17 cellular contexts compared by ENCODE assay signal in the genomic region with DNA sequence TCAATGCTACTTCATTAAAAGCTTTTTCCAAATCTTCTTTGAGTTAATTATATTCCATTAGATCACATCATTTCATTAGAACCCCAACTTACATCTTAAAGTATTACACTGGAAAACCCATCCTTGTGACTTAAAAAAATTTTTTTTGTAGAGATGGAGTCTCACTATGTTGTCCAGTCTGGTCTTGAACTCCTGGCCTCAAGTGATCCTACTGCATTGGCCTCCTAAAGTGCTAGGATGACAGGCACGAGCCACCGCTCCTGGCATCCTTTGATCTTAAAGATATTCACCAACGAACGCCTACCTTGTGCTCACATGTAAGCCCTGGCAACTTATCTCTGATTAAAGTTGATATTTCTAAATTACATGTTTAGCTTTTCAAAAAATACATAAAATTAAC. TPM values are rescaled to one million over a fixed set of nuclear protein-coding genes. Genes with fewer than 3 reads are reported as not detected.
DNase-seq lines count a peak whose midpoint lies in the region; ATAC-seq and TF ChIP-seq lines count a peak whose summit lies in the region.
"Had no signal": no experiment of that assay in that cellular context is flagged by ENCODE, and none has a peak within 500 bp of the region (broad histone marks: within the 10 kb centered on the region; RNA-seq: fewer than 3 reads in every experiment).

No MANE protein-coding gene starts in this region.

- H3K27me3 ChIP-seq in IMR-90 (ENCODE audit: control insufficient read depth, insufficient read depth, low read length) (no peaks in the 10 kb centered on the region), hepatocyte (no peaks in the 10 kb centered on the region), smooth muscle cell (ENCODE audit: low read depth) (no peaks in the 10 kb centered on the region)
- H3K27me3 ChIP-seq: BE2C had no signal

- no peak overlapping the region for H4K5ac ChIP-seq in IMR-90 (ENCODE audit: low read depth, low read length)

- DNase-seq in IMR-90: no peak
- DNase-seq in WTC11 (ENCODE audit: low spot score): no peak
- DNase-seq in hepatocyte (ENCODE audit: low spot score): no peak
- no peak for DNase-seq in smooth muscle cell (lab: John Stamatoyannopoulos, UW; ENCODE audit: unreplicated experiment)
- no peak for DNase-seq in NCI-H1694 (lab: John Stamatoyannopoulos, UW)
- DNase-seq: BE2C; Caco-2; CD8-positive, alpha-beta T cell; DND-41; GDM1; GM23248; KBM-7 had no signal

- H3K27ac ChIP-seq in IMR-90 (ENCODE audit: insufficient read depth, low read length) (no peak overlapping the region), hepatocyte (no peak overlapping the region), smooth muscle cell (ENCODE audit: low read depth) (peak overlapping the region; percentile 69)
- H3K27ac ChIP-seq: A549, C4-2B, GM23248 had no signal

- H3K9ac ChIP-seq in IMR-90 (ENCODE audit: low read depth, low read length): no peak overlapping the region
- H3K9ac ChIP-seq in smooth muscle cell (ENCODE audit: low read depth): no peak overlapping the region
- H3K9ac ChIP-seq: GM23248 had no signal

- WGBS in IMR-90 (ENCODE audit: extremely low coverage in 2 of 2, insufficient read length in 1 of 2), 2 experiments: 100% methylated on average over 2 of the region's 4 CpGs; no CpG with 5 or more reads in 1 of the 2 experiments
- WGBS in hepatocyte (ENCODE audit: low lambda C conversion rate, missing lambda C conversion rate): 93% methylated on average over 4 of the region's 4 CpGs
- 88% methylated on average over 4 of the region's 4 CpGs for WGBS in smooth muscle cell (ENCODE audit: low lambda C conversion rate)

- peaks cover 37% of the 10 kb centered on the region for H3K4me1 Mint-ChIP-seq in WTC11

- intact Hi-C loops in IMR-90 (cut with micrococcal nuclease): loop anchor here (5.0 kb wide), 1 partner anchor 87 kb away; no protein-coding TSS in a partner anchor

- H3K4me1 ChIP-seq in IMR-90 (ENCODE audit: control insufficient read depth, insufficient read depth, low read length): peaks cover 4% of the 10 kb centered on the region
- H3K4me1 ChIP-seq in hepatocyte (ENCODE audit: insufficient read depth): peaks cover 42% of the 10 kb centered on the region
- H3K4me1 ChIP-seq in smooth muscle cell (ENCODE audit: low read depth): peaks cover 38% of the 10 kb centered on the region

- H4K20me1 ChIP-seq in IMR-90 (ENCODE audit: insufficient read depth, low read length) (peaks cover 89% of the 10 kb centered on the region), hepatocyte (ENCODE audit: insufficient read depth, poor library complexity, severe bottlenecking) (peaks cover 95% of the 10 kb centered on the region), smooth muscle cell (ENCODE audit: low read depth) (peaks cover 96% of the 10 kb centered on the region)

- H3K27ac Mint-ChIP-seq in WTC11: no peak overlapping the region
- H3K27ac Mint-ChIP-seq: CD8-positive, alpha-beta T cell had no signal

- no peak overlapping the region for H2AK9ac ChIP-seq in IMR-90 (replicated peaks; ENCODE audit: low read depth, low read length, poor library complexity)

- no peak overlapping the region for H3K4ac ChIP-seq in IMR-90 (ENCODE audit: low read depth, low read length)

- no peak overlapping the region for H2BK5ac ChIP-seq in IMR-90 (ENCODE audit: low read depth, low read length, poor library complexity, severe bottlenecking)

- H3K9me1 ChIP-seq in IMR-90 (ENCODE audit: insufficient read depth, low read length): peaks cover 10% of the 10 kb centered on the region

- H3K4me3 ChIP-seq in IMR-90 (ENCODE audit: insufficient read depth, low read depth, low read length): no peak overlapping the region
- H3K4me3 ChIP-seq in hepatocyte: no peak overlapping the region
- no peak overlapping the region for H3K4me3 ChIP-seq in smooth muscle cell
- H3K4me3 ChIP-seq: A549, GM23248 had no signal

- no peak overlapping the region for H2AK5ac ChIP-seq in IMR-90 (ENCODE audit: low read depth, low read length)

- CTCF ChIA-PET in IMR-90 (lab: Yijun Ruan, JAX) (no interaction called here), WTC11 (lab: Charles Lee) (interaction anchor here (0.6 to 1.3 kb wide), 3 partner anchors 29 to 367 kb away, joined by 3 to 4 read pairs (median 3); no protein-coding TSS in a partner anchor)

- no peak overlapping the region for H3K56ac ChIP-seq in IMR-90 (ENCODE audit: extremely low read depth, insufficient read depth, low read length)

- H2BK15ac ChIP-seq in IMR-90 (ENCODE audit: low read depth, low read length): no peak overlapping the region

- TF ChIP-seq POLR2A in IMR-90 (IDR thresholded peaks at IDR 0.05; ENCODE audit: low read depth, low read length): no peak

- H3K79me2 ChIP-seq in hepatocyte: peaks cover 96% of the 10 kb centered on the region
- peaks cover 97% of the 10 kb centered on the region for H3K79me2 ChIP-seq in smooth muscle cell (ENCODE audit: low read depth)

- H3K18ac ChIP-seq in IMR-90 (ENCODE audit: low read depth, low read length): no peak overlapping the region

- H3K36me3 Mint-ChIP-seq in WTC11: peaks cover 14% of the 10 kb centered on the region

- no peak for ATAC-seq in IMR-90 (ENCODE audit: low read depth)
- no peak for ATAC-seq in WTC11
- ATAC-seq in GM19452 (IDR thresholded peaks at IDR 0.05; ENCODE audit: unreplicated experiment): no peak
- ATAC-seq in HG03139 (IDR thresholded peaks at IDR 0.05; ENCODE audit: unreplicated experiment): no peak
- ATAC-seq: A549; CD8-positive, alpha-beta T cell; HCT116 had no signal

- H2BK120ac ChIP-seq in IMR-90 (ENCODE audit: low read depth, low read length): no peak overlapping the region

- peaks cover 15% of the 10 kb centered on the region for H3K36me3 ChIP-seq in IMR-90 (ENCODE audit: control insufficient read depth, insufficient read depth, low read length)
- no peaks in the 10 kb centered on the region for H3K36me3 ChIP-seq in hepatocyte (replicated peaks; ENCODE audit: insufficient read depth, low read depth)
- no peaks in the 10 kb centered on the region for H3K36me3 ChIP-seq in smooth muscle cell (ENCODE audit: low read depth)

- no peak overlapping the region for H3K23ac ChIP-seq in IMR-90 (ENCODE audit: low read depth, low read length)

- POLR2A ChIA-PET in IMR-90 (lab: Charles Lee; ENCODE audit: unreplicated experiment) (no interaction called here), WTC11 (lab: Charles Lee) (interaction anchor here (1.2 kb wide), 1 partner anchor 10 kb away, joined by 3 read pairs; no protein-coding TSS in a partner anchor)

- H2AFZ ChIP-seq in IMR-90 (replicated peaks; ENCODE audit: low read length, poor library complexity): no peak overlapping the region
- H2AFZ ChIP-seq in hepatocyte: no peak overlapping the region
- H2AFZ ChIP-seq in smooth muscle cell (ENCODE audit: low read depth): no peak overlapping the region
- H2AFZ ChIP-seq: GM23248 had no signal

- H3K27me3 Mint-ChIP-seq in WTC11 (ENCODE audit: low read depth): no peaks in the 10 kb centered on the region

- TF ChIP-seq CTCF in IMR-90 (conservative IDR thresholded peaks at IDR 0.05; ENCODE audit: low read depth, low read length) (no peak), WTC11 (IDR thresholded peaks at IDR 0.05) (no peak), hepatocyte (IDR thresholded peaks at IDR 0.05; ENCODE audit: poor library complexity) (no peak), smooth muscle cell (IDR thresholded peaks at IDR 0.05; ENCODE audit: borderline replicate concordance, insufficient read depth, poor library complexity, severe bottlenecking) (no peak)

- no peak overlapping the region for H2BK20ac ChIP-seq in IMR-90 (ENCODE audit: low read depth, low read length)

- BruUV-seq in IMR-90 (replicated peaks; lab: Mats Ljungman, UMichigan): no TSS peak

- H4K91ac ChIP-seq in IMR-90 (ENCODE audit: insufficient read depth, low read depth, low read length): no peak overlapping the region

- no peak for TF ChIP-seq RAD21 in IMR-90 (IDR thresholded peaks at IDR 0.05; ENCODE audit: low read length)

- no peaks in the 10 kb centered on the region for H3K9me2 ChIP-seq in hepatocyte (replicated peaks; ENCODE audit: insufficient read depth)

- no peaks in the 10 kb centered on the region for H3K9me3 Mint-ChIP-seq in WTC11
- H3K9me3 Mint-ChIP-seq: CD8-positive, alpha-beta T cell had no signal

- no peak overlapping the region for H3K4me3 Mint-ChIP-seq in WTC11
- H3K4me3 Mint-ChIP-seq: CD8-positive, alpha-beta T cell had no signal

- H3K14ac ChIP-seq in IMR-90 (replicated peaks; ENCODE audit: low read depth, low read length): no peak overlapping the region

- peaks cover 10 to 81% of the 10 kb centered on the region in 2 experiments; a peak in 3 of 4 replicates for H3K79me1 ChIP-seq in IMR-90 (ENCODE audit: low read depth in 1 of 2, low read length in 2 of 2)

- H3K9me3 ChIP-seq in IMR-90 (ENCODE audit: control insufficient read depth, insufficient read depth, low read length): no peaks in the 10 kb centered on the region
- no peaks in the 10 kb centered on the region for H3K9me3 ChIP-seq in hepatocyte (ENCODE audit: low read depth)
- no peaks in the 10 kb centered on the region for H3K9me3 ChIP-seq in smooth muscle cell (replicated peaks; ENCODE audit: low read depth)
- H3K9me3 ChIP-seq: A549, BE2C, Caco-2 had no signal

- in situ Hi-C loops in IMR-90 (cut with MboI; ENCODE audit: low sequenced_read_pairs): no loop called here

- H3F3A ChIP-seq in smooth muscle cell (ENCODE audit: low read depth): peaks cover 3% of the 10 kb centered on the region

- dilution Hi-C loops in IMR-90 (cut with HindIII; ENCODE audit: low sequenced_read_pairs, unreplicated experiment): no loop called here

- H3K4me2 ChIP-seq in IMR-90 (ENCODE audit: low read depth, low read length) (peak overlapping the region; percentile 16; the same call in 1 of the 2 replicates), hepatocyte (peak overlapping the region; percentile 25), smooth muscle cell (no peak overlapping the region)
- H3K4me2 ChIP-seq: A549 had no signal

- H4K8ac ChIP-seq in IMR-90 (ENCODE audit: low read depth in 2 of 2, low read length in 2 of 2): no peak overlapping the region

RNA-seq across cellular contexts. Expression of a gene that starts 6.7 kb away (rescaled TPM):
- total RNA-seq in IMR-90 (2012; rRNA removed): 97.7 and 221 TPM in 2 replicates
- 378 and 401 TPM in 2 replicates for polyA plus RNA-seq in IMR-90 (2012; rRNA removed)
- 100 and 185 TPM in 2 replicates for polyA plus RNA-seq in IMR-90 (2012; cell fraction: cytosol; rRNA removed)
- polyA plus RNA-seq in IMR-90 (2012; cell fraction: nucleus; rRNA removed; ENCODE audit: low replicate concordance): 33.9 and 158 TPM in 2 replicates
- total RNA-seq in WTC11 (2021): 163 to 166 TPM (median 165 TPM) in 3 replicates
- total RNA-seq in hepatocyte: 255 and 338 TPM in 2 replicates
- polyA plus RNA-seq in hepatocyte: 455 and 484 TPM in 2 replicates
- total RNA-seq in smooth muscle cell: 423 and 431 TPM in 2 replicates
- 466 and 476 TPM in 2 replicates for polyA plus RNA-seq in smooth muscle cell

RNA-seq across cellular contexts. Expression of a gene that starts 32.3 kb away (rescaled TPM):
- 0.90 and 1.1 TPM in 2 replicates for total RNA-seq in IMR-90 (2012; rRNA removed)
- 2.2 and 3.0 TPM in 2 replicates for polyA plus RNA-seq in IMR-90 (2012; rRNA removed)
- polyA plus RNA-seq in IMR-90 (2012; cell fraction: cytosol; rRNA removed): 2.3 and 2.8 TPM in 2 replicates
- polyA plus RNA-seq in IMR-90 (2012; cell fraction: nucleus; rRNA removed; ENCODE audit: low replicate concordance): 1.1 and 1.9 TPM in 2 replicates
- total RNA-seq in WTC11 (2021): 6.3 to 9.1 TPM (median 8.6 TPM) in 3 replicates
- 2.3 and 3.5 TPM in 2 replicates for total RNA-seq in hepatocyte
- polyA plus RNA-seq in hepatocyte: 6.0 and 6.8 TPM in 2 replicates
- 5.1 and 5.6 TPM in 2 replicates for total RNA-seq in smooth muscle cell
- 7.4 and 12.9 TPM in 2 replicates for polyA plus RNA-seq in smooth muscle cell
- total RNA-seq: CD8-positive, alpha-beta T cell had no signal

RNA-seq across cellular contexts. Expression of a gene that starts 54.9 kb away (rescaled TPM):
- total RNA-seq in IMR-90 (2012; rRNA removed) (8.1 and 12.2 TPM in 2 replicates), WTC11 (2021) (15.4 to 16.5 TPM (median 15.5 TPM) in 3 replicates), hepatocyte (4.6 TPM in 2 replicates), smooth muscle cell (4.7 and 5.7 TPM in 2 replicates)
- polyA plus RNA-seq in IMR-90 (2012; rRNA removed) (2.7 and 3.4 TPM in 2 replicates), hepatocyte (1.8 and 2.0 TPM in 2 replicates), smooth muscle cell (0.70 and 1.6 TPM in 2 replicates)
- 0.33 and 0.62 TPM in 2 replicates for polyA plus RNA-seq in IMR-90 (2012; cell fraction: cytosol; rRNA removed)
- 0.97 and 9.1 TPM in 2 replicates for polyA plus RNA-seq in IMR-90 (2012; cell fraction: nucleus; rRNA removed; ENCODE audit: low replicate concordance)
